ENCODE assay signal across 1 cellular context in the genomic region with DNA sequence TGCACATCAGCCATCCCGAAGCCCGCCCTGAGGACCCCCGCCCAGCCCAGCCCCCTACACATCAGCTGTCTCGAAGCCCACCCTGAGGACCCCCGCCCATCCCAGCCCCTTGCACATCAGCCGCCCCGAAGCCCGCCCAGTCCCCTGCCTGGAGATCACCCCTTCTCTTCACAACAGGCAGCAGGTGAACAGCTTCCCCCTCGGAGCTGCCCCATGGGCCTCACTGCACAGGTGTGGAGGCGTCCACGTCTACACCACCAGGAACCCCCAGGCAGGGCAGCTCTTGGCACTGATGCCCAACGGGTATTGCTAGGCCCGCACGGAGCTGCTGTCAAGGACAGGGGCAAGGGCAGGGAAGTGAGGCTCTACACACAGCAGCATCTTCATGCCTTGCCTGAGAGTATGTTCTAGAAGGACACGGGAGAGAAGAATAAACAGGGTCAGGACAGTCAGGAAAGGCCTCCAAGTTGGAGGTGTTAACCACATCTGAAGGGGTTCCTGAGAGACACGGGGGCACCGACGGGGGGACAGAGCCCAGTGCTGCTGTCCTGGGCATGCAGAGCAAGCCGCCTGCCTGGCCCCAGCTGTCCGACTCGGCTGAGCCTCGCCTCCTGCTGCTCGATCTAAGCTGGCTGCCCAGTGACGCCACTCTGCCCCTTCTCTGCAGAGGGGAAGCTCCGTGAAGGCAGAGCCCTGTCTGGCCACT.
TF ChIP-seq lines count a peak whose summit lies in the region.

No MANE protein-coding gene starts in this region.

TF ChIP-seq in GM23338, 12 proteins besides CTCF, POLR2A, EP300 and RAD21 (continued from another document):
- TF ChIP-seq, protein P1, sequence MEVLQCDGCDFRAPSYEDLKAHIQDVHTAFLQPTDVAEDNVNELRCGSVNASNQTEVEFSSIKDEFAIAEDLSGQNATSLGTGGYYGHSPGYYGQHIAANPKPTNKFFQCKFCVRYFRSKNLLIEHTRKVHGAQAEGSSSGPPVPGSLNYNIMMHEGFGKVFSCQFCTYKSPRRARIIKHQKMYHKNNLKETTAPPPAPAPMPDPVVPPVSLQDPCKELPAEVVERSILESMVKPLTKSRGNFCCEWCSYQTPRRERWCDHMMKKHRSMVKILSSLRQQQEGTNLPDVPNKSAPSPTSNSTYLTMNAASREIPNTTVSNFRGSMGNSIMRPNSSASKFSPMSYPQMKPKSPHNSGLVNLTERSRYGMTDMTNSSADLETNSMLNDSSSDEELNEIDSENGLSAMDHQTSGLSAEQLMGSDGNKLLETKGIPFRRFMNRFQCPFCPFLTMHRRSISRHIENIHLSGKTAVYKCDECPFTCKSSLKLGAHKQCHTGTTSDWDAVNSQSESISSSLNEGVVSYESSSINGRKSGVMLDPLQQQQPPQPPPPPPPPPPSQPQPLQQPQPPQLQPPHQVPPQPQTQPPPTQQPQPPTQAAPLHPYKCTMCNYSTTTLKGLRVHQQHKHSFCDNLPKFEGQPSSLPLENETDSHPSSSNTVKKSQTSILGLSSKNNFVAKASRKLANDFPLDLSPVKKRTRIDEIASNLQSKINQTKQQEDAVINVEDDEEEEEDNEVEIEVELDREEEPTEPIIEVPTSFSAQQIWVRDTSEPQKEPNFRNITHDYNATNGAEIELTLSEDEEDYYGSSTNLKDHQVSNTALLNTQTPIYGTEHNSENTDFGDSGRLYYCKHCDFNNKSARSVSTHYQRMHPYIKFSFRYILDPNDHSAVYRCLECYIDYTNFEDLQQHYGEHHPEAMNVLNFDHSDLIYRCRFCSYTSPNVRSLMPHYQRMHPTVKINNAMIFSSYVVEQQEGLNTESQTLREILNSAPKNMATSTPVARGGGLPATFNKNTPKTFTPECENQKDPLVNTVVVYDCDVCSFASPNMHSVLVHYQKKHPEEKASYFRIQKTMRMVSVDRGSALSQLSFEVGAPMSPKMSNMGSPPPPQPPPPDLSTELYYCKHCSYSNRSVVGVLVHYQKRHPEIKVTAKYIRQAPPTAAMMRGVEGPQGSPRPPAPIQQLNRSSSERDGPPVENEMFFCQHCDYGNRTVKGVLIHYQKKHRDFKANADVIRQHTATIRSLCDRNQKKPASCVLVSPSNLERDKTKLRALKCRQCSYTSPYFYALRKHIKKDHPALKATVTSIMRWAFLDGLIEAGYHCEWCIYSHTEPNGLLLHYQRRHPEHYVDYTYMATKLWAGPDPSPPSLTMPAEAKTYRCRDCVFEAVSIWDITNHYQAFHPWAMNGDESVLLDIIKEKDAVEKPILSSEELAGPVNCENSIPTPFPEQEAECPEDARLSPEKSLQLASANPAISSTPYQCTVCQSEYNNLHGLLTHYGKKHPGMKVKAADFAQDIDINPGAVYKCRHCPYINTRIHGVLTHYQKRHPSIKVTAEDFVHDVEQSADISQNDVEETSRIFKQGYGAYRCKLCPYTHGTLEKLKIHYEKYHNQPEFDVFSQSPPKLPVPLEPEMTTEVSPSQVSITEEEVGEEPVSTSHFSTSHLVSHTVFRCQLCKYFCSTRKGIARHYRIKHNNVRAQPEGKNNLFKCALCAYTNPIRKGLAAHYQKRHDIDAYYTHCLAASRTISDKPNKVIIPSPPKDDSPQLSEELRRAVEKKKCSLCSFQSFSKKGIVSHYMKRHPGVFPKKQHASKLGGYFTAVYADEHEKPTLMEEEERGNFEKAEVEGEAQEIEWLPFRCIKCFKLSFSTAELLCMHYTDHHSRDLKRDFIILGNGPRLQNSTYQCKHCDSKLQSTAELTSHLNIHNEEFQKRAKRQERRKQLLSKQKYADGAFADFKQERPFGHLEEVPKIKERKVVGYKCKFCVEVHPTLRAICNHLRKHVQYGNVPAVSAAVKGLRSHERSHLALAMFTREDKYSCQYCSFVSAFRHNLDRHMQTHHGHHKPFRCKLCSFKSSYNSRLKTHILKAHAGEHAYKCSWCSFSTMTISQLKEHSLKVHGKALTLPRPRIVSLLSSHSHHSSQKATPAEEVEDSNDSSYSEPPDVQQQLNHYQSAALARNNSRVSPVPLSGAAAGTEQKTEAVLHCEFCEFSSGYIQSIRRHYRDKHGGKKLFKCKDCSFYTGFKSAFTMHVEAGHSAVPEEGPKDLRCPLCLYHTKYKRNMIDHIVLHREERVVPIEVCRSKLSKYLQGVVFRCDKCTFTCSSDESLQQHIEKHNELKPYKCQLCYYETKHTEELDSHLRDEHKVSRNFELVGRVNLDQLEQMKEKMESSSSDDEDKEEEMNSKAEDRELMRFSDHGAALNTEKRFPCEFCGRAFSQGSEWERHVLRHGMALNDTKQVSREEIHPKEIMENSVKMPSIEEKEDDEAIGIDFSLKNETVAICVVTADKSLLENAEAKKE (CRISPR knock-in tag; IDR thresholded peaks at IDR 0.05): no peak
- TF ChIP-seq ZNF114 (CRISPR knock-in tag; IDR thresholded peaks at IDR 0.05): no peak
- no peak for TF ChIP-seq NANOG (IDR thresholded peaks at IDR 0.05; ENCODE audit: borderline replicate concordance)
- no peak for TF ChIP-seq ZNF331 (CRISPR knock-in tag; IDR thresholded peaks at IDR 0.05; ENCODE audit: low read depth)
- no peak for TF ChIP-seq JUNB (IDR thresholded peaks at IDR 0.05; ENCODE audit: unreplicated experiment)
- TF ChIP-seq EZH2phosphoT487 (IDR thresholded peaks at IDR 0.05; ENCODE audit: unreplicated experiment): no peak
